Comparison of ENCODE assay signal across 8 cellular contexts in the genomic region with DNA sequence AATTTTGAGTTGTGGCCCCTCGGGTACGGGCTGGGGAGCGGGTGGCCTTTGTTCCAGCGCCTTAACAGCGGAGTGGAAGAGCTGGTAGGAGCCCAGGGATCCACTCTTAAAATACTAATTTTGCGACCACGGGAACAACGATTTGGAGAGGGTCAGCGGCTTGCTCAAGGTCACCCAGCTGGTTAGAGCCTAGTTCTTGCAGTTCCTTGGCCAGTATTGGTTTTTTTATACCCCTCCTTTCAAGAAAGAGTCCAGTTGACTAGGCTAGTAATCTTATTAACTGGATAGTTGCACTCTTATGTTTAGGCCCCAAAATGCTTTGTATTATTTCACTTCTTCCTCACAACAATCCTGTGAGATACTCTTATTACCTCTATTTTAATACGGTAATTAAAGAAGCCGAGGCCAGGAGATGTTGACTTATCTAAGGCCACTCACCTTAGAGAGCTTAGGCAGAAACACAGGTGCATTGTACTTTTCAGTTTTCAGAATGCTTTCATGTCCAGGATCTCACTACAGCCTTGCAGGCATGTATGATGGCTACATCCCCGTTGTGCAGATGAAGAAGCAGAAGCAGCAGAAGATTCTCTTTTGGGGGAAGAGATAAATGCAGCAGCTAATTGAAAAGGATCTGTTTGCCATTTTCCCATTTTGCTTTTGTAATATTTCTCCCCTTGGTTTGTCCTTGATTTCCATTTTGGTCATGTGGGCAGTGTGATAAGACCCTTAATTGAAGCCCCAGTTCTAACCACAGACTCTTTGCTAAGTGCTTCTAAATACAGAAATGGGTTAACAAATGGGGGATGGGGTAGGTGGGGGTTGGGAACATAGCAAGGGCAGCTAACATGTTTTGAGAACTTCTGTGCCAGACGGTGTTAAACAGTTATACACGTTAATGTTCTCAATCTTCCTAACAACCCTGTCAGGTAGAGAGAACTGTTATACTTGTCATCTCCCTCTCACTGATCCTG. TPM values are rescaled to one million over a fixed set of nuclear protein-coding genes. Genes with fewer than 3 reads are reported as not detected.
A peak's percentile ranks its signal among the peaks of the same experiment; 100 is the strongest.
DNase-seq lines count a peak whose midpoint lies in the region; ATAC-seq and TF ChIP-seq lines count a peak whose summit lies in the region.

No MANE protein-coding gene starts in this region.

- H3K4me1 Mint-ChIP-seq in dendritic cell treated with granulocyte-macrophage colony-stimulating factor and Interleukin-4, amounts not matched to agents 40 ng/mL and 50 ng/mL, for 4 days (ENCODE audit: low read depth), result peaks cover 65% of the 10 kb centered on the region
- H3K4me1 Mint-ChIP-seq in nephron progenitor cell, result peaks cover 70% of the 10 kb centered on the region

- CTCF ChIA-PET in HEK293T (lab: Yijun Ruan, JAX), result no interaction called here

- intact Hi-C loops in dendritic cell treated with granulocyte-macrophage colony-stimulating factor and Interleukin-4, amounts not matched to agents 40 ng/mL and 50 ng/mL, for 4 days (cut with micrococcal nuclease), result loop anchor here (2.0 to 5.0 kb wide), 2 partner anchors 15 to 247 kb away; a partner anchor contains a TSS

- peak overlapping the region; percentile 99 for H3K27ac Mint-ChIP-seq in dendritic cell treated with granulocyte-macrophage colony-stimulating factor and Interleukin-4, amounts not matched to agents 40 ng/mL and 50 ng/mL, for 4 days
- peak overlapping the region; percentile 99 for H3K27ac Mint-ChIP-seq in nephron progenitor cell

- POLR2A ChIA-PET in HEK293T (lab: Yijun Ruan, JAX), result interaction anchor here (0.9 to 1.5 kb wide), 2 partner anchors 34 to 167 kb away, joined by 7 to 9 read pairs; a partner anchor contains a TSS

- peaks cover 50% of the 10 kb centered on the region for H3K36me3 Mint-ChIP-seq in dendritic cell treated with granulocyte-macrophage colony-stimulating factor and Interleukin-4, amounts not matched to agents 40 ng/mL and 50 ng/mL, for 4 days (ENCODE audit: low read depth)
- peaks cover 31% of the 10 kb centered on the region for H3K36me3 Mint-ChIP-seq in nephron progenitor cell (ENCODE audit: low read depth)

- no peak for ATAC-seq in GM18858 (IDR thresholded peaks at IDR 0.05; ENCODE audit: unreplicated experiment)

- in situ Hi-C loops in G401 (cut with HindIII; ENCODE audit: low sequenced_read_pairs), result no loop called here

- no peaks in the 10 kb centered on the region for H3K9me3 Mint-ChIP-seq in dendritic cell treated with granulocyte-macrophage colony-stimulating factor and Interleukin-4, amounts not matched to agents 40 ng/mL and 50 ng/mL, for 4 days
- H3K9me3 Mint-ChIP-seq in nephron progenitor cell, result no peaks in the 10 kb centered on the region

- peak overlapping the region; percentile 97 for H3K4me3 Mint-ChIP-seq in dendritic cell treated with granulocyte-macrophage colony-stimulating factor and Interleukin-4, amounts not matched to agents 40 ng/mL and 50 ng/mL, for 4 days
- H3K4me3 Mint-ChIP-seq in nephron progenitor cell, result peak overlapping the region; percentile 98

- DNase-seq in G401 (ENCODE audit: low spot score), result peak; percentile 57
- peak; percentile 46 for DNase-seq in NCI-H69 (lab: John Stamatoyannopoulos, UW)
- no peak for DNase-seq in nephron progenitor cell
- no peak for DNase-seq in KG1 (lab: John Stamatoyannopoulos, UW)
- no peak for DNase-seq in HEK293T (ENCODE audit: extremely low spot score)
- DNase-seq in central memory CD4-positive, alpha-beta T cell, result no peak

- no peak for TF ChIP-seq CTCF in nephron progenitor cell (IDR thresholded peaks at IDR 0.05)

- H3K27me3 Mint-ChIP-seq in dendritic cell treated with granulocyte-macrophage colony-stimulating factor and Interleukin-4, amounts not matched to agents 40 ng/mL and 50 ng/mL, for 4 days, result no peaks in the 10 kb centered on the region
- no peaks in the 10 kb centered on the region for H3K27me3 Mint-ChIP-seq in nephron progenitor cell (ENCODE audit: low read depth, poor library complexity)

TF ChIP-seq in HEK293T, 16 proteins besides CTCF, POLR2A, EP300 and RAD21:
- TF ChIP-seq FOXM1 (IDR thresholded peaks at IDR 0.05; ENCODE audit: borderline replicate concordance) (no peak), L3MBTL2 (conservative IDR thresholded peaks at IDR 0.05) (no peak), HDGF (IDR thresholded peaks at IDR 0.05; ENCODE audit: borderline replicate concordance) (no peak), ZNF384 (IDR thresholded peaks at IDR 0.05) (no peak), SP1 (IDR thresholded peaks at IDR 0.05) (no peak), NFRKB (IDR thresholded peaks at IDR 0.05) (no peak), SUZ12 (IDR thresholded peaks at IDR 0.05) (no peak), LEF1 (IDR thresholded peaks at IDR 0.05; ENCODE audit: borderline replicate concordance) (no peak), FOXA1 (IDR thresholded peaks at IDR 0.05) (no peak), TARDBP (IDR thresholded peaks at IDR 0.05) (no peak), FOXK2 (IDR thresholded peaks at IDR 0.05) (no peak), ELF4 (IDR thresholded peaks at IDR 0.05) (no peak), ARNT (IDR thresholded peaks at IDR 0.05) (no peak), BHLHE40 (IDR thresholded peaks at IDR 0.05; ENCODE audit: borderline replicate concordance) (no peak), CTBP1 (IDR thresholded peaks at IDR 0.05; ENCODE audit: borderline replicate concordance) (no peak)
- TF ChIP-seq, protein P1, sequence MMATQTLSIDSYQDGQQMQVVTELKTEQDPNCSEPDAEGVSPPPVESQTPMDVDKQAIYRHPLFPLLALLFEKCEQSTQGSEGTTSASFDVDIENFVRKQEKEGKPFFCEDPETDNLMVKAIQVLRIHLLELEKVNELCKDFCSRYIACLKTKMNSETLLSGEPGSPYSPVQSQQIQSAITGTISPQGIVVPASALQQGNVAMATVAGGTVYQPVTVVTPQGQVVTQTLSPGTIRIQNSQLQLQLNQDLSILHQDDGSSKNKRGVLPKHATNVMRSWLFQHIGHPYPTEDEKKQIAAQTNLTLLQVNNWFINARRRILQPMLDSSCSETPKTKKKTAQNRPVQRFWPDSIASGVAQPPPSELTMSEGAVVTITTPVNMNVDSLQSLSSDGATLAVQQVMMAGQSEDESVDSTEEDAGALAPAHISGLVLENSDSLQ (IDR thresholded peaks at IDR 0.05), result no peak

RNA-seq across cellular contexts. Expression of a gene that starts 1.4 kb away (rescaled TPM):
- total RNA-seq in G401 (2014; rRNA removed; shearing (Covaris generic)), result 31.1 and 37.4 TPM in 2 replicates

RNA-seq across cellular contexts. Expression of a gene that starts 33.8 kb away (rescaled TPM):
- 10.0 and 10.8 TPM in 2 replicates for total RNA-seq in G401 (2014; rRNA removed; shearing (Covaris generic))

Comparison
In these comparisons a context has a peak if more than half of its experiments do, and no peak if none do; other contexts are left out.
1. DNase-seq: peak in G401 (single experiment) and NCI-H69 (single experiment); none in nephron progenitor cell (single experiment), KG1 (single experiment), HEK293T (single experiment) and central memory CD4-positive, alpha-beta T cell (single experiment).